Comparison of ENCODE assay signal across 8 cellular contexts in genomic region chr20:17707951-17708350, GRCh38. TPM values are rescaled to one million over a fixed set of nuclear protein-coding genes. Genes with fewer than 3 reads are reported as not detected.
"Had no signal": no experiment of that assay in that cellular context is flagged by ENCODE, and none has a peak within 500 bp of the region (broad histone marks: within the 10 kb centered on the region; RNA-seq: fewer than 3 reads in every experiment).

No MANE protein-coding gene starts in this region.

RNA-seq across cellular contexts. Expression of gene BANF2, which starts 8.2 kb away (rescaled TPM):
- total RNA-seq: LHCN-M2, MCF 10A, NCI-H460, PC-3, Peyer's patch, Right ventricle myocardium inferior, SJCRH30 had no signal
- polyA plus RNA-seq: SK-N-SH had no signal
